ENCODE assay signal across 9 cellular contexts in genomic region chr14:75306917-75307699, GRCh38. TPM values are rescaled to one million over a fixed set of nuclear protein-coding genes. Genes with fewer than 3 reads are reported as not detected.
DNase-seq lines count a peak whose midpoint lies in the region; ATAC-seq, FAIRE-seq and TF ChIP-seq lines count a peak whose summit lies in the region.
"Had no signal": no experiment of that assay in that cellular context is flagged by ENCODE, and none has a peak within 500 bp of the region (broad histone marks: within the 10 kb centered on the region; RNA-seq: fewer than 3 reads in every experiment).

No MANE protein-coding gene starts in this region.

- H3K4me1 ChIP-seq in HEK293 (ENCODE audit: control insufficient read depth, insufficient read depth, low read length) (0 out of 2 replicates have a peak, but pooled peaks cover 2% of the 10 kb centered on the region), small intestine (ENCODE audit: control insufficient read depth in 2 of 2, insufficient read depth in 1 of 2, low read depth in 1 of 2, low read length in 1 of 2) (no peaks in the 10 kb centered on the region)

- no peak overlapping the region for H3K27ac Mint-ChIP-seq in glutamatergic neuron (ENCODE audit: unreplicated experiment)

- H3K9me3 ChIP-seq in HEK293 (ENCODE audit: control insufficient read depth, insufficient read depth, low read depth, low read length) (no peaks in the 10 kb centered on the region), small intestine (ENCODE audit: control insufficient read depth, low read depth) (no peaks in the 10 kb centered on the region)

- no peak overlapping the region for H3K4me3 ChIP-seq in HEK293 (ENCODE audit: low read depth, low read length)
- no peak overlapping the region for H3K4me3 ChIP-seq in bronchial epithelial cell (ENCODE audit: low read depth, low read length)
- no peak overlapping the region for H3K4me3 ChIP-seq in small intestine (ENCODE audit: low read depth in 1 of 2, low read length in 2 of 2)
- H3K4me3 ChIP-seq: SK-N-MC had no signal

- WGBS in small intestine, 3 donors = 69 to 73% (median 69%) methylated on average over 9 of the region's 9 CpGs

- peaks cover 3% of the 10 kb centered on the region for H3K9me3 Mint-ChIP-seq in glutamatergic neuron (ENCODE audit: unreplicated experiment)

- no peak overlapping the region for H3K4me3 Mint-ChIP-seq in glutamatergic neuron (ENCODE audit: unreplicated experiment)

- no peaks in the 10 kb centered on the region for H3K27me3 ChIP-seq in bronchial epithelial cell (ENCODE audit: control insufficient read depth, insufficient read depth, low read length)
- no peaks in the 10 kb centered on the region for H3K27me3 ChIP-seq in small intestine (ENCODE audit: control insufficient read depth in 2 of 2, insufficient read depth in 2 of 2, low read length in 2 of 2)

- TF ChIP-seq CTCF in HEK293 (tag by site-specific recombination; IDR thresholded peaks at IDR 0.05) (no peak), bronchial epithelial cell (IDR thresholded peaks at IDR 0.05; ENCODE audit: insufficient read depth, low read length, severe bottlenecking) (peak; percentile 24), glutamatergic neuron (IDR thresholded peaks at IDR 0.05; ENCODE audit: partially characterized antibody, unreplicated experiment) (no peak)

- H3K36me3 ChIP-seq in HEK293 (ENCODE audit: control insufficient read depth in 2 of 2, insufficient read depth in 1 of 2, low read length in 2 of 2) (no peaks in the 10 kb centered on the region), bronchial epithelial cell (ENCODE audit: control insufficient read depth, insufficient read depth, low read length) (no peaks in the 10 kb centered on the region), small intestine (ENCODE audit: control insufficient read depth in 2 of 2, insufficient read depth in 2 of 2, low read length in 2 of 2) (no peaks in the 10 kb centered on the region)

- POLR2A ChIA-PET in HEK293 (lab: Yijun Ruan, JAX) = no interaction called here

- H3K36me3 Mint-ChIP-seq in glutamatergic neuron (ENCODE audit: unreplicated experiment) = no peaks in the 10 kb centered on the region

- no peak overlapping the region for H3K27ac ChIP-seq in HEK293 (ENCODE audit: extremely low read depth, low read depth, low read length)
- no peak overlapping the region for H3K27ac ChIP-seq in small intestine (ENCODE audit: low read depth in 1 of 2, low read length in 1 of 2)
- H3K27ac ChIP-seq: SK-N-MC had no signal

- CTCF ChIA-PET in HEK293 (lab: Yijun Ruan, JAX) = interaction anchor here (0.6 to 8.0 kb wide), 20 partner anchors 13 to 299 kb away, joined by 3 to 101 read pairs (median 4); no protein-coding TSS in a partner anchor

- H3K4me1 Mint-ChIP-seq in glutamatergic neuron (ENCODE audit: low read depth, unreplicated experiment) = peaks cover 13% of the 10 kb centered on the region

- DNase-seq in Daoy (ENCODE audit: low read depth) (peak; percentile 35), NCI-H524 (lab: John Stamatoyannopoulos, UW) (peak; percentile 54 to 83), bronchial epithelial cell (ENCODE audit: low read depth) (peak; percentile 24), small intestine (peak; percentile 16), glutamatergic neuron (no peak), occipital lobe (lab: John Stamatoyannopoulos, UW) (no peak)

- FAIRE-seq in bronchial epithelial cell (lab: Jason Lieb, UNC) (no peak), small intestine (lab: Jason Lieb, UNC) (no peak)

- peaks cover 2% of the 10 kb centered on the region for H3K27me3 Mint-ChIP-seq in glutamatergic neuron (ENCODE audit: unreplicated experiment)

- no peak for ATAC-seq in GM18498 (IDR thresholded peaks at IDR 0.05; ENCODE audit: unreplicated experiment)

TF ChIP-seq in HEK293, 187 proteins besides CTCF, POLR2A, EP300 and RAD21:
- TF ChIP-seq ZNF658 (tag by site-specific recombination; IDR thresholded peaks at IDR 0.05) (no peak), ZNF654 (tag by site-specific recombination; IDR thresholded peaks at IDR 0.05; ENCODE audit: low read depth) (peak; percentile 17), ZSCAN30 (tag by site-specific recombination; IDR thresholded peaks at IDR 0.05) (no peak), TRIM28 (IDR thresholded peaks at IDR 0.05; ENCODE audit: borderline replicate concordance, low read length) (no peak), ZNF366 (tag by site-specific recombination; conservative IDR thresholded peaks at IDR 0.05) (no peak), BCL11B (tag by site-specific recombination; IDR thresholded peaks at IDR 0.05; ENCODE audit: low read depth) (no peak), SP7 (tag by site-specific recombination; IDR thresholded peaks at IDR 0.05) (no peak), ZNF19 (tag by site-specific recombination; IDR thresholded peaks at IDR 0.05; ENCODE audit: low read depth) (no peak), ZBTB20 (tag by site-specific recombination; IDR thresholded peaks at IDR 0.05) (no peak)

RNA-seq across cellular contexts. Expression of gene FOS, which starts 28.5 kb away (rescaled TPM):
- 8.8 and 9.1 TPM in 2 replicates for total RNA-seq in Daoy (2014; rRNA removed; shearing (Covaris generic))
- total RNA-seq in bronchial epithelial cell = 131 and 143 TPM in 2 replicates
- 100 to 1,000 TPM in 2 of 3 donors, 10 to 100 TPM in 1; 71.6 to 344 (median 136) TPM for polyA plus RNA-seq in small intestine
- total RNA-seq in glutamatergic neuron (ENCODE audit: unreplicated experiment) = 2.9 TPM
- total RNA-seq in occipital lobe = 51.2 TPM

Comparison
In these comparisons a context has a peak if more than half of its experiments do, and no peak if none do; other contexts are left out.
1. DNase-seq: peak in Daoy (single experiment), NCI-H524 (2 of 2), bronchial epithelial cell (single experiment) and small intestine (single experiment); none in glutamatergic neuron (single experiment) and occipital lobe (single experiment).